ENCODE assay signal across 21 cellular contexts in genomic region chr19:22526661-22527272, GRCh38.
DNase-seq lines count a peak whose midpoint lies in the region; ATAC-seq and TF ChIP-seq lines count a peak whose summit lies in the region.
"Had no signal": no experiment of that assay in that cellular context is flagged by ENCODE, and none has a peak within 500 bp of the region (broad histone marks: within the 10 kb centered on the region; RNA-seq: fewer than 3 reads in every experiment).

No MANE protein-coding gene starts in this region.

- no peaks in the 10 kb centered on the region for H3K36me3 Mint-ChIP-seq in Calu3 (ENCODE audit: insufficient read depth, unreplicated experiment)

- no peak overlapping the region for H3K4me3 Mint-ChIP-seq in Calu3 (ENCODE audit: low read depth, unreplicated experiment)
- H3K4me3 Mint-ChIP-seq: CD4-positive, alpha-beta T cell; GM23338 had no signal

- BruUV-seq in Calu3 (replicated peaks; lab: Mats Ljungman, UMichigan) = no TSS peak

- TF ChIP-seq CTCF in Calu3 (IDR thresholded peaks at IDR 0.05; ENCODE audit: unreplicated experiment) = no peak

- CTCF ChIA-PET in Calu3 (lab: Charles Lee) = no interaction called here

- no peaks in the 10 kb centered on the region for H3K27me3 Mint-ChIP-seq in Calu3 (ENCODE audit: unreplicated experiment)
- H3K27me3 Mint-ChIP-seq: CD4-positive, alpha-beta T cell had no signal

- no peaks in the 10 kb centered on the region for H3K4me1 Mint-ChIP-seq in Calu3 (ENCODE audit: low read depth, unreplicated experiment)
- H3K4me1 Mint-ChIP-seq: GM23338 had no signal

- intact Hi-C loops in left ventricle myocardium superior (cut with micrococcal nuclease) = no loop called here
- intact Hi-C loops in Right ventricle myocardium inferior (cut with DNase I) = no loop called here
- intact Hi-C loops in sciatic nerve (cut with DNase I) = no loop called here
- intact Hi-C loops in Calu3 (cut with micrococcal nuclease; ENCODE audit: unreplicated experiment) = no loop called here

- DNase-seq in left ventricle myocardium superior (no peak), Right ventricle myocardium inferior (ENCODE audit: missing footprints) (no peak), kidney tubule cell (ENCODE audit: low spot score) (peak; percentile 49), sciatic nerve (ENCODE audit: low spot score) (no peak), occipital lobe (lab: John Stamatoyannopoulos, UW) (no peak), Calu3 (no peak)
- DNase-seq: Caco-2; CD4-positive, alpha-beta T cell; DMS153; GDM1; NCI-H1417; NCI-H187; NCI-H2107; NCI-H510A; NCI-H748 treated with DMSO at 0.1 percent for 48 hours; SHP77 treated with DMSO at 0.1 percent for 48 hours had no signal

- no peak overlapping the region for H3K27ac Mint-ChIP-seq in Calu3 (ENCODE audit: unreplicated experiment)
- H3K27ac Mint-ChIP-seq: CD4-positive, alpha-beta T cell; GM23338 had no signal

- peaks cover 8% of the 10 kb centered on the region for H3K9me3 Mint-ChIP-seq in Calu3 (ENCODE audit: low read depth, unreplicated experiment)

- peak; percentile 15 for ATAC-seq in left ventricle myocardium superior
- ATAC-seq in Right ventricle myocardium inferior = no peak
- ATAC-seq in sciatic nerve = peak; percentile 24
- no peak for ATAC-seq in GM19463 (IDR thresholded peaks at IDR 0.05; ENCODE audit: unreplicated experiment)
- ATAC-seq in GM19023 (IDR thresholded peaks at IDR 0.05; ENCODE audit: unreplicated experiment) = no peak
- ATAC-seq: GM23338, HCT116, K562 had no signal

Comparison
In these comparisons a context has a peak if more than half of its experiments do, and no peak if none do; other contexts are left out.
1. ATAC-seq: peak in left ventricle myocardium superior (single experiment) and sciatic nerve (single experiment); none in Right ventricle myocardium inferior (single experiment), GM19463 (single experiment) and GM19023 (single experiment).